8 cellular contexts compared by ENCODE assay signal in the genomic region with DNA sequence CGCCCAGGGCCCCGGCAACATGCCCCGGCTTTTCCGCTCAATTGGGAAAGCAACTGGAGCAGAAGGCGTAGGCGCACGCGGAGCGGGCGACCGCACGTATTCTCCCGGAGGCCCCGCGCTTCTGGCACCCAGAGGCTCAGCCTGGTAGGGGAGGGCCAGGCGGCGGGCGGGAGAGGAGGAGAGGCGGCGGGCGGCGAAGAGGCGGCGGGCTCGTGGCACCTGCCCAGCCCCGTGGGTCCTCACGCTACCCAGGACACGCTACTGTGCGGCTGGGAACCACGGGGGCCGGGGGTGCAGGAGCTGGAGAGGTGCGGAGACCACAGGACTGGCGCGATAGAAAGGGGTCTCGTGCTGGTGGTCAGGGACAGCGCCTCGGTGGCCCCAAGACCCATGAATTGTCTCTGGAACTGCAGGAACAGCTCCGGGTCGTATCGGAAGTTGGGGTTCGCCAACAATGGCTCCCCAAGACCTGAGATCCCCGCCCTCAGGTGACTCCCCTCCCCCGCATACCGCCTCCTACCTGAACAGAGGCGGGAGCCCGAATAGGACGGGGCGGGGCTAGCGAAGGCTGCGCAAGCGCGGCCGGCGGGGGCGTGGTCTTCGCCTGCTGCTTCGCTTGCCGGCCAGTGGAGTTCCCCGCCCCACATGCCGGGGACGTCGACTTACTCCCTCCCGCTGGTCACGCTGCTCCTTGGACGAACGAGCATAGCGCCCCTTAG. TPM values are rescaled to one million over a fixed set of nuclear protein-coding genes. Genes with fewer than 3 reads are reported as not detected.
DNase-seq lines count a peak whose midpoint lies in the region; ATAC-seq, FAIRE-seq and TF ChIP-seq lines count a peak whose summit lies in the region.

SLC37A4 (minus strand) TSS at position 549 of the 719 bp plus-strand sequence.

- peak within 1 kb of the TSS; percentile 90 for H3K4me3 ChIP-seq in AG04449 (ENCODE audit: low read depth, low read length)
- H3K4me3 ChIP-seq in WI38 (ENCODE audit: low read depth, low read length), result peak within 1 kb of the TSS; percentile 67
- peak within 1 kb of the TSS; percentile 64 for H3K4me3 ChIP-seq in bronchial epithelial cell (ENCODE audit: low read depth, low read length)
- H3K4me3 ChIP-seq in small intestine (ENCODE audit: low read depth in 1 of 2, low read length in 2 of 2), result peak within 1 kb of the TSS; percentile 78 to 87

- H3K27me3 ChIP-seq in bronchial epithelial cell (ENCODE audit: control insufficient read depth, insufficient read depth, low read length), result no peaks in the 10 kb centered on the region
- H3K27me3 ChIP-seq in small intestine (ENCODE audit: control insufficient read depth in 2 of 2, insufficient read depth in 2 of 2, low read length in 2 of 2), result no peaks in the 10 kb centered on the region

- peak; percentile 88 for ATAC-seq in GM18907 (IDR thresholded peaks at IDR 0.05; ENCODE audit: unreplicated experiment)
- peak; percentile 90 for ATAC-seq in HG03159 (IDR thresholded peaks at IDR 0.05; ENCODE audit: unreplicated experiment)

- DNase-seq in AG04449 (ENCODE audit: low read depth, low spot score) (peak; percentile 78), NCI-H2227 treated with DMSO at 0.1 percent for 48 hours (lab: John Stamatoyannopoulos, UW) (peak; percentile 87), bronchial epithelial cell (ENCODE audit: low read depth) (peak; percentile 96), iPS-NIHi11 (ENCODE audit: low spot score) (peak; percentile 98), small intestine (peak; percentile 99)

- peaks cover 3% of the 10 kb centered on the region for H3K36me3 ChIP-seq in bronchial epithelial cell (ENCODE audit: control insufficient read depth, insufficient read depth, low read length)
- H3K36me3 ChIP-seq in small intestine (ENCODE audit: control insufficient read depth in 2 of 2, insufficient read depth in 2 of 2, low read length in 2 of 2), result no peaks in the 10 kb centered on the region

- H3K27ac ChIP-seq in small intestine (ENCODE audit: low read depth in 1 of 2, low read length in 1 of 2), result peak within 1 kb of the TSS; percentile 85 to 96

- POLR2A ChIA-PET in AG04449 (lab: Yijun Ruan, JAX), result no interaction called here

- CTCF ChIA-PET in AG04449 (lab: Yijun Ruan, JAX), result interaction anchor here (0.8 to 4.7 kb wide), 5 partner anchors 10 to 166 kb away, joined by 3 to 54 read pairs (median 34); partner anchors contain the start of genes RPS25 and TRAPPC4

- 0 to 1% (median 1%) methylated on average over 39 to 67 of the region's 67 CpGs for WGBS in small intestine, 3 donors

- TF ChIP-seq CTCF in AG04449 (IDR thresholded peaks at IDR 0.05; ENCODE audit: insufficient read depth, low read length, missing control alignments) (peak; percentile 92), WI38 (IDR thresholded peaks at IDR 0.05; ENCODE audit: low read depth, low read length) (peak; percentile 84), bronchial epithelial cell (IDR thresholded peaks at IDR 0.05; ENCODE audit: insufficient read depth, low read length, severe bottlenecking) (peak; percentile 92)

- H3K4me1 ChIP-seq in small intestine (ENCODE audit: control insufficient read depth in 2 of 2, insufficient read depth in 1 of 2, low read depth in 1 of 2, low read length in 1 of 2), result no peaks in the 10 kb centered on the region

- H3K9me3 ChIP-seq in small intestine (ENCODE audit: control insufficient read depth, low read depth), result no peaks in the 10 kb centered on the region

- FAIRE-seq in bronchial epithelial cell (lab: Jason Lieb, UNC) (no peak), small intestine (lab: Jason Lieb, UNC) (no peak)

RNA-seq across cellular contexts. Expression of gene SLC37A4, which starts in this region (rescaled TPM):
- total RNA-seq in bronchial epithelial cell, result 9.9 and 11.6 TPM in 2 replicates
- 100 to 1,000 TPM in 1 of 3 donors, 10 to 100 TPM in 2; 57.9 to 124 (median 70.0) TPM for polyA plus RNA-seq in small intestine

Comparison
In these comparisons a context has a peak if more than half of its experiments do, and no peak if none do; other contexts are left out.
1. Peak in every context shown above with its lines: DNase-seq, ATAC-seq, H3K4me3 ChIP-seq and H3K27ac ChIP-seq.